ENCODE assay signal across 1 cellular context in the genomic region with DNA sequence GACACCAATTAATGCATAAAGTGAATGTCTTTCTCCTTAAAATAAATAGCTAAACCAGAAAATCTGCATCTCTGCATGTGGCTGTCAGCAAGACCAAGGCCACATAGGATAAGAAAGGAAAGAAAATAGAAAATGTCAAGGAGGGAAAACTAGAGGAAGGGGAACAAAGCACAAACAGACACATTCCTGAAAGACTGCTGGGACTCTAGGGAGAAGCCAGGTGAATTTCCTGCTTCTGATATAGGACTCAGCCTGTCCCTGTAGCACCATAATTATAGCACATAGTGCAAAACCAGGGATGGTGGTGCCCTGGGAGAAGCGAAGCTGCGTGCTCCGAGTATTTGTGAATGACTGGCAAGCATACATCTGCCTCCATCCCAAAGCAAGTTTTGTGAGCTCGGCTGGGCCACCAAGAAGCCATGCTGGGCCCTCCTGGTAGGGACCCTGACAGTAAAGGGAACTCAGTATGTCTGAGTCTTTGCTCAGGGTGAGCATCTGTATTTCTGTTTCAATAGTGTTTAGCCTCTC.
TF ChIP-seq lines count a peak whose summit lies in the region.

No MANE protein-coding gene starts in this region.

TF ChIP-seq in A549, 52 proteins besides CTCF, POLR2A, EP300 and RAD21:
- no peak for TF ChIP-seq NR3C1 (IDR thresholded peaks at IDR 0.05)
- TF ChIP-seq MAZ (IDR thresholded peaks at IDR 0.05; ENCODE audit: borderline replicate concordance, low read depth, low read length) = no peak
- no peak for TF ChIP-seq MYC (IDR thresholded peaks at IDR 0.05; ENCODE audit: borderline replicate concordance, low read length)
- TF ChIP-seq FOSL2 (IDR thresholded peaks at IDR 0.05) = no peak
- no peak for TF ChIP-seq FOSL2 (CRISPR knock-in tag; IDR thresholded peaks at IDR 0.05)
